34 cellular contexts compared by ENCODE assay signal in the genomic region with DNA sequence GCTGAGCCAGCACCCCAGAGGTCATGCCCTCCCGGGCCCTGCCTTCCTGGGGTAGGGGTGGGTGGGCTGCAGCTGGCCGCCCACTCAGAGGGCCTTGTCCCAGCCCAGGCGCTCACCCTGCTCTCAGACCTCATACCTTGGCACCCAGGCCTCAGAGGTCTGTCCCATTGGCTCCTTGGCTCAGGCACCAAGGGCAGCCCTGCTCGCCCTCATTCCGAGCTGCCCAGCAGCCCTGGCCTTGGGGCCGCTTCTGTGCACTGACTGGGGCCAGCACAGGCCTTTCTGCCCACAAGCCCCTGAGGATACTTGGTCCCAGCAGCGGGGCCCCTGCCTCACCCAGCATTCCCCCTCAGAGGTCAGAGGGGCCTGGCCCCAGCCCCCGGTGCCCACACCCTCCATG. TPM values are rescaled to one million over a fixed set of nuclear protein-coding genes. Genes with fewer than 3 reads are reported as not detected.
DNase-seq lines count a peak whose midpoint lies in the region; ATAC-seq and TF ChIP-seq lines count a peak whose summit lies in the region.
"Had no signal": no experiment of that assay in that cellular context is flagged by ENCODE, and none has a peak within 500 bp of the region (broad histone marks: within the 10 kb centered on the region; RNA-seq: fewer than 3 reads in every experiment).

No MANE protein-coding gene starts in this region.

- no peak overlapping the region for H2BK120ac ChIP-seq in neuronal stem cell (ENCODE audit: low read depth, low read length)

- H3K79me1 ChIP-seq in neuronal stem cell (ENCODE audit: low read depth, low read length), result peaks cover 2% of the 10 kb centered on the region

- peak overlapping the region; percentile 81 for H2AK5ac ChIP-seq in neuronal stem cell (ENCODE audit: low read depth, low read length)

- DNase-seq in RWPE1 (ENCODE audit: low spot score) (no peak), WERI-Rb-1 (no peak), neuronal stem cell (ENCODE audit: low spot score) (no peak), amniotic stem cell (lab: John Stamatoyannopoulos, UW) (no peak), SKM-1 treated with dmso at 0.1 percent for 144 hours (lab: John Stamatoyannopoulos, UW; ENCODE audit: unreplicated experiment) (no peak)
- no peak for DNase-seq in activated T-cell treated with anti-CD3 and anti-CD28 coated beads, Interleukin-2, amount 50 U/mL, for 72 hours
- no peak for DNase-seq in activated CD8-positive, alpha-beta memory T cell treated with anti-CD3 and anti-CD28 coated beads for 24 hours
- DNase-seq: 8988T; ACHN; AML-193; BE2C; Caco-2; Calu3; CD4-positive, alpha-beta memory T cell; CD4-positive, alpha-beta T cell; CD4-positive, CD25-positive, alpha-beta regulatory T cell; CD8-positive, alpha-beta memory T cell; CD8-positive, alpha-beta T cell; COR-L47; DMS 273 treated with DMSO at 0.1 percent for 48 hours; DMS153; DMS53; DMS79; DND-41 had no signal

- H3K9me3 ChIP-seq in WERI-Rb-1 (ENCODE audit: severe bottlenecking) (no peaks in the 10 kb centered on the region), neuronal stem cell (replicated peaks in 1 of 2; ENCODE audit: control insufficient read depth in 2 of 2, insufficient read depth in 1 of 2, low read depth in 1 of 2, low read length in 2 of 2) (no peaks in the 10 kb centered on the region)
- H3K9me3 ChIP-seq: A549; BE2C; BLaER1; BLaER1 treated with 17β-estradiol and CSF1 and Interleukin-3, amounts not matched to agents 10 nM and 100 nM; Caco-2 had no signal

- no peak overlapping the region for H3K23ac ChIP-seq in neuronal stem cell (ENCODE audit: low read depth, low read length, poor library complexity)

- H4K91ac ChIP-seq in neuronal stem cell (ENCODE audit: low read depth, low read length, poor library complexity), result no peak overlapping the region

- no peak overlapping the region for H4K8ac ChIP-seq in neuronal stem cell (ENCODE audit: low read depth, low read length)

- no CpG with 5 or more reads among the region's 8 CpGs for WGBS in neuronal stem cell (ENCODE audit: extremely low coverage in 2 of 2, insufficient read length in 2 of 2, insufficient replicate concordance in 1 of 2), 2 donors

- peak overlapping the region; percentile 5 for H2BK15ac ChIP-seq in neuronal stem cell (ENCODE audit: low read length)

- no peak overlapping the region for H3K9ac ChIP-seq in neuronal stem cell (ENCODE audit: low read depth, low read length, poor library complexity)
- H3K9ac ChIP-seq: BLaER1; BLaER1 treated with 17β-estradiol and CSF1 and Interleukin-3, amounts not matched to agents 10 nM and 100 nM had no signal

- H2BK12ac ChIP-seq in neuronal stem cell (ENCODE audit: low read length), result no peak overlapping the region

- H3K4me3 ChIP-seq in WERI-Rb-1 (ENCODE audit: low read depth, low read length), result no peak overlapping the region
- H3K4me3 ChIP-seq in neuronal stem cell (ENCODE audit: low read length in 2 of 2), result no peak overlapping the region
- H3K4me3 ChIP-seq: A549; BLaER1; BLaER1 treated with 17β-estradiol and CSF1 and Interleukin-3, amounts not matched to agents 10 nM and 100 nM had no signal

- H3K4me1 Mint-ChIP-seq in stimulated activated memory B cell treated with anti-CD40 and anti-IgM and Interleukin-4, amounts not matched to agents 10 μg/mL and 1 μg/mL and 100 μg/mL, for 72 hours, result peaks cover 6% of the 10 kb centered on the region
- no peaks in the 10 kb centered on the region for H3K4me1 Mint-ChIP-seq in activated T-cell treated with anti-CD3 and anti-CD28 coated beads, Interleukin-2, amount 50 U/mL, for 72 hours (ENCODE audit: low read depth)
- H3K4me1 Mint-ChIP-seq: B cell; CD4-positive, alpha-beta memory T cell; CD4-positive, CD25-positive, alpha-beta regulatory T cell; CD8-positive, alpha-beta memory T cell had no signal

- H3K27ac ChIP-seq in RWPE1 (peak overlapping the region; percentile 28), WERI-Rb-1 (peak overlapping the region; percentile 95), neuronal stem cell (replicated peaks; ENCODE audit: low read length) (no peak overlapping the region)
- H3K27ac ChIP-seq: 22Rv1; A549; BLaER1; BLaER1 treated with 17β-estradiol and CSF1 and Interleukin-3, amounts not matched to agents 10 nM and 100 nM; C4-2B had no signal

- CTCF ChIA-PET in RWPE1 (lab: Yijun Ruan, JAX), result no interaction called here

- H3K4me1 ChIP-seq in neuronal stem cell (ENCODE audit: control insufficient read depth in 2 of 2, insufficient read depth in 1 of 2, low read depth in 1 of 2, low read length in 2 of 2), result peaks cover 4 to 5% of the 10 kb centered on the region in 2 donors
- H3K4me1 ChIP-seq: A549, BLaER1, Caco-2 had no signal

- H3K36me3 ChIP-seq in WERI-Rb-1 (no peaks in the 10 kb centered on the region; the same call in 1 of the 2 replicates), neuronal stem cell (replicated peaks in 1 of 2; ENCODE audit: control insufficient read depth in 2 of 2, insufficient read depth in 2 of 2, low read length in 2 of 2) (no peaks in the 10 kb centered on the region)
- H3K36me3 ChIP-seq: BE2C; BLaER1; BLaER1 treated with 17β-estradiol and CSF1 and Interleukin-3, amounts not matched to agents 10 nM and 100 nM had no signal

- H2AFZ ChIP-seq in neuronal stem cell (ENCODE audit: low read length), result no peak overlapping the region

- peak overlapping the region; percentile 7 for H3K27ac Mint-ChIP-seq in stimulated activated memory B cell treated with anti-CD40 and anti-IgM and Interleukin-4, amounts not matched to agents 10 μg/mL and 1 μg/mL and 100 μg/mL, for 72 hours
- H3K27ac Mint-ChIP-seq in activated T-cell treated with anti-CD3 and anti-CD28 coated beads, Interleukin-2, amount 50 U/mL, for 72 hours, result no peak overlapping the region
- H3K27ac Mint-ChIP-seq: B cell; CD4-positive, alpha-beta memory T cell; CD4-positive, alpha-beta T cell; CD8-positive, alpha-beta T cell had no signal

- H3K27me3 Mint-ChIP-seq in stimulated activated memory B cell treated with anti-CD40 and anti-IgM and Interleukin-4, amounts not matched to agents 10 μg/mL and 1 μg/mL and 100 μg/mL, for 72 hours, result peaks cover 15% of the 10 kb centered on the region
- H3K27me3 Mint-ChIP-seq in activated T-cell treated with anti-CD3 and anti-CD28 coated beads, Interleukin-2, amount 50 U/mL, for 72 hours (ENCODE audit: low read depth), result no peaks in the 10 kb centered on the region
- H3K27me3 Mint-ChIP-seq: CD4-positive, alpha-beta memory T cell; CD4-positive, alpha-beta T cell; CD4-positive, CD25-positive, alpha-beta regulatory T cell had no signal

- H3K27me3 ChIP-seq in WERI-Rb-1 (ENCODE audit: insufficient read depth, low read depth, severe bottlenecking) (no peaks in the 10 kb centered on the region), neuronal stem cell (ENCODE audit: control insufficient read depth in 3 of 3, insufficient read depth in 3 of 3, low read depth in 1 of 3, low read length in 3 of 3) (peaks cover 0 to 41% (median 0%) of the 10 kb centered on the region in 3 experiments)
- H3K27me3 ChIP-seq: BE2C; BLaER1; BLaER1 treated with 17β-estradiol and CSF1 and Interleukin-3, amounts not matched to agents 10 nM and 100 nM had no signal

- H2BK5ac ChIP-seq in neuronal stem cell (ENCODE audit: low read length), result no peak overlapping the region

- POLR2A ChIA-PET in RWPE1 (lab: Yijun Ruan, JAX; ENCODE audit: low non-redundant PET), result no interaction called here

- no peak for ATAC-seq in stimulated activated memory B cell treated with anti-CD40 and anti-IgM and Interleukin-4, amounts not matched to agents 10 μg/mL and 1 μg/mL and 100 μg/mL, for 72 hours
- no peak for ATAC-seq in activated T-cell treated with anti-CD3 and anti-CD28 coated beads, Interleukin-2, amount 50 U/mL, for 72 hours (replicated peaks in 1 of 2)
- ATAC-seq: A549; CD8-positive, alpha-beta T cell had no signal

- H3K4ac ChIP-seq in neuronal stem cell (ENCODE audit: low read length), result no peak overlapping the region

- no peak overlapping the region for H3K4me3 Mint-ChIP-seq in stimulated activated memory B cell treated with anti-CD40 and anti-IgM and Interleukin-4, amounts not matched to agents 10 μg/mL and 1 μg/mL and 100 μg/mL, for 72 hours
- no peak overlapping the region for H3K4me3 Mint-ChIP-seq in activated T-cell treated with anti-CD3 and anti-CD28 coated beads, Interleukin-2, amount 50 U/mL, for 72 hours
- H3K4me3 Mint-ChIP-seq: B cell; CD14-positive monocyte; CD4-positive, alpha-beta memory T cell; CD4-positive, alpha-beta T cell; CD4-positive, CD25-positive, alpha-beta regulatory T cell; CD8-positive, alpha-beta memory T cell; CD8-positive, alpha-beta T cell had no signal

- H3K14ac ChIP-seq in neuronal stem cell (ENCODE audit: low read length), result no peak overlapping the region

- H3K18ac ChIP-seq in neuronal stem cell (ENCODE audit: low read length), result peak overlapping the region; percentile 31

- no peaks in the 10 kb centered on the region for H3K36me3 Mint-ChIP-seq in stimulated activated memory B cell treated with anti-CD40 and anti-IgM and Interleukin-4, amounts not matched to agents 10 μg/mL and 1 μg/mL and 100 μg/mL, for 72 hours
- H3K36me3 Mint-ChIP-seq in activated T-cell treated with anti-CD3 and anti-CD28 coated beads, Interleukin-2, amount 50 U/mL, for 72 hours (ENCODE audit: insufficient read depth in 2 of 2), result no peaks in the 10 kb centered on the region
- H3K36me3 Mint-ChIP-seq: CD14-positive monocyte; CD4-positive, alpha-beta memory T cell; CD4-positive, CD25-positive, alpha-beta regulatory T cell; CD8-positive, alpha-beta memory T cell; CD8-positive, alpha-beta T cell had no signal

- H3K9me3 Mint-ChIP-seq in stimulated activated memory B cell treated with anti-CD40 and anti-IgM and Interleukin-4, amounts not matched to agents 10 μg/mL and 1 μg/mL and 100 μg/mL, for 72 hours, result no peaks in the 10 kb centered on the region
- H3K9me3 Mint-ChIP-seq in activated T-cell treated with anti-CD3 and anti-CD28 coated beads, Interleukin-2, amount 50 U/mL, for 72 hours, result no peaks in the 10 kb centered on the region
- H3K9me3 Mint-ChIP-seq: CD14-positive monocyte; CD4-positive, alpha-beta memory T cell; CD4-positive, alpha-beta T cell; CD4-positive, CD25-positive, alpha-beta regulatory T cell; CD8-positive, alpha-beta memory T cell; CD8-positive, alpha-beta T cell had no signal

- TF ChIP-seq CTCF in RWPE1 (conservative IDR thresholded peaks at IDR 0.05; ENCODE audit: low read depth), result no peak
- no peak for TF ChIP-seq CTCF in WERI-Rb-1 (IDR thresholded peaks at IDR 0.05; ENCODE audit: low read depth, low read length)

- no peak overlapping the region for H3K4me2 ChIP-seq in neuronal stem cell (ENCODE audit: insufficient read depth, low read length, poor library complexity, severe bottlenecking)
- H3K4me2 ChIP-seq: A549; BLaER1; BLaER1 treated with 17β-estradiol and CSF1 and Interleukin-3, amounts not matched to agents 10 nM and 100 nM had no signal

RNA-seq across cellular contexts. Expression of gene YKT6, which starts 34.3 kb away (rescaled TPM):
- polyA plus RNA-seq in neuronal stem cell (2013, experiment 1 of 2), result 71.1 TPM
- 69.2 TPM for polyA plus RNA-seq in neuronal stem cell (2013, experiment 2 of 2)
- 10 to 100 TPM; 66.0 to 72.3 TPM for total RNA-seq in activated T-cell treated with anti-CD3 and anti-CD28 coated beads, Interleukin-2, amount 50 U/mL, for 72 hours

RNA-seq across cellular contexts. Expression of gene GCK, which starts 45.8 kb away (rescaled TPM):
- polyA plus RNA-seq in neuronal stem cell (2013, experiment 1 of 2), result 0.60 TPM
- 0.46 TPM for polyA plus RNA-seq in neuronal stem cell (2013, experiment 2 of 2)
- total RNA-seq in activated T-cell treated with anti-CD3 and anti-CD28 coated beads, Interleukin-2, amount 50 U/mL, for 72 hours, result 1 to 10 TPM in 1 of 2 donors, under 1 TPM in 1; 0.67 to 1.3 TPM
- total RNA-seq: A172; A673; Caco-2; Calu3; CD4-positive, CD25-positive, alpha-beta regulatory T cell had no signal
- polyA plus RNA-seq: CD14-positive monocyte had no signal
